Comparison of ENCODE assay signal across 8 cellular contexts in genomic region chrX:83422836-83423235, GRCh38.
"Had no signal": no experiment of that assay in that cellular context is flagged by ENCODE, and none has a peak within 500 bp of the region (broad histone marks: within the 10 kb centered on the region; RNA-seq: fewer than 3 reads in every experiment).

No MANE protein-coding gene starts in this region.

- H3K9ac ChIP-seq: KMS-11 had no signal

- H3K4me3 ChIP-seq: K562 had no signal

- H3K27ac ChIP-seq: HL-60, KMS-11 had no signal

- DNase-seq: IMR-90, KBM-7, KG1 had no signal

- FAIRE-seq: HepG2, HTR-8/SVneo, K562 had no signal

- ATAC-seq: HepG2, K562 had no signal
